ENCODE assay signal across 19 cellular contexts in the genomic region with DNA sequence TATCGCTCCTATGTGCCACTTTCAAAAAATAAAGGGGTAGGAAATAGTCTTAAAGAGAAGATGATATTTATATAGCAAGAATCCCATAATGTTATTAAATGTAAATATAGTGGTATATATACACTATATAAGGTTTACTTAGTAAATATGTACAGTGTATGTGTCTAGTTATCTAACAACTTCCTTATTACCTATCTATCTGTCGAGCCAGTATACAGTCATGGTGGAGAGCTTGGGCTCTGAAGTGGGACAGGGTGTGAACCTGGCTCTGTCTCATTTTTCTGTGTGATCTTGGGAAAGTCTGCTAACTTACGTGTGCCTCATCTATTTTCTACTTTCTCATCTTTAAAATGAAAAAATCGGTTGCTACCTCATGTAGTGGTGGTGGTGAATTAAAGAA.
"Had no signal": no experiment of that assay in that cellular context is flagged by ENCODE, and none has a peak within 500 bp of the region (broad histone marks: within the 10 kb centered on the region; RNA-seq: fewer than 3 reads in every experiment).

No MANE protein-coding gene starts in this region.

- H3K27ac ChIP-seq: esophagus squamous epithelium, gastroesophageal sphincter, left ventricle myocardium inferior, lower lobe of right lung, testis, tibial nerve had no signal

- H3K27me3 Mint-ChIP-seq: dendritic cell treated with granulocyte-macrophage colony-stimulating factor and Interleukin-4, amounts not matched to agents 40 ng/mL and 50 ng/mL, for 4 days; memory B cell; stimulated activated naive B cell treated with anti-CD40 and anti-IgM and Interleukin-4, amounts not matched to agents 10 μg/mL and 1 μg/mL and 100 μg/mL, for 72 hours; stimulated activated naive CD8-positive, alpha-beta T cell treated with anti-CD3 and anti-CD28 coated beads, Interleukin-15, amount 100 ng/mL, for 72 hours had no signal

- H3K27me3 ChIP-seq: esophagus squamous epithelium, gastroesophageal sphincter, testis, tibial nerve had no signal

- H3K4me3 Mint-ChIP-seq: dendritic cell treated with granulocyte-macrophage colony-stimulating factor and Interleukin-4, amounts not matched to agents 40 ng/mL and 50 ng/mL, for 4 days; effector memory CD8-positive, alpha-beta T cell; immature natural killer cell; memory B cell; naive thymus-derived CD8-positive, alpha-beta T cell; stimulated activated naive B cell treated with anti-CD40 and anti-IgM and Interleukin-4, amounts not matched to agents 10 μg/mL and 1 μg/mL and 100 μg/mL, for 72 hours; stimulated activated naive CD8-positive, alpha-beta T cell treated with anti-CD3 and anti-CD28 coated beads, Interleukin-15, amount 100 ng/mL, for 72 hours had no signal

- H3K9me3 Mint-ChIP-seq: dendritic cell treated with granulocyte-macrophage colony-stimulating factor and Interleukin-4, amounts not matched to agents 40 ng/mL and 50 ng/mL, for 4 days; effector memory CD8-positive, alpha-beta T cell; immature natural killer cell; memory B cell; naive thymus-derived CD8-positive, alpha-beta T cell; stimulated activated naive B cell treated with anti-CD40 and anti-IgM and Interleukin-4, amounts not matched to agents 10 μg/mL and 1 μg/mL and 100 μg/mL, for 72 hours; stimulated activated naive CD8-positive, alpha-beta T cell treated with anti-CD3 and anti-CD28 coated beads, Interleukin-15, amount 100 ng/mL, for 72 hours had no signal

- ATAC-seq: effector memory CD8-positive, alpha-beta T cell; gastroesophageal sphincter; lower lobe of right lung; naive thymus-derived CD8-positive, alpha-beta T cell; sciatic nerve; stimulated activated naive B cell treated with anti-CD40 and anti-IgM and Interleukin-4, amounts not matched to agents 10 μg/mL and 1 μg/mL and 100 μg/mL, for 72 hours; stimulated activated naive CD8-positive, alpha-beta T cell treated with anti-CD3 and anti-CD28 coated beads, Interleukin-15, amount 100 ng/mL, for 72 hours had no signal

- H3K4me3 ChIP-seq: esophagus squamous epithelium, gastroesophageal sphincter, left ventricle myocardium inferior, lower lobe of right lung, testis, tibial nerve had no signal

- FAIRE-seq: keratinocyte had no signal

- H3K27ac Mint-ChIP-seq: dendritic cell treated with granulocyte-macrophage colony-stimulating factor and Interleukin-4, amounts not matched to agents 40 ng/mL and 50 ng/mL, for 4 days; effector memory CD8-positive, alpha-beta T cell; immature natural killer cell; memory B cell; naive thymus-derived CD8-positive, alpha-beta T cell; stimulated activated naive B cell treated with anti-CD40 and anti-IgM and Interleukin-4, amounts not matched to agents 10 μg/mL and 1 μg/mL and 100 μg/mL, for 72 hours; stimulated activated naive CD8-positive, alpha-beta T cell treated with anti-CD3 and anti-CD28 coated beads, Interleukin-15, amount 100 ng/mL, for 72 hours had no signal

- H3K9me3 ChIP-seq: esophagus squamous epithelium, gastroesophageal sphincter, left ventricle myocardium inferior, lower lobe of right lung, testis, tibial nerve had no signal

- H3K4me1 ChIP-seq: gastroesophageal sphincter, left ventricle myocardium inferior, lower lobe of right lung, testis, tibial nerve had no signal

- H3K36me3 Mint-ChIP-seq: immature natural killer cell; naive thymus-derived CD8-positive, alpha-beta T cell had no signal

- H3K4me1 Mint-ChIP-seq: immature natural killer cell; memory B cell; naive thymus-derived CD8-positive, alpha-beta T cell; stimulated activated naive B cell treated with anti-CD40 and anti-IgM and Interleukin-4, amounts not matched to agents 10 μg/mL and 1 μg/mL and 100 μg/mL, for 72 hours; stimulated activated naive CD8-positive, alpha-beta T cell treated with anti-CD3 and anti-CD28 coated beads, Interleukin-15, amount 100 ng/mL, for 72 hours had no signal

- DNase-seq: effector memory CD8-positive, alpha-beta T cell; esophagus squamous epithelium; foreskin fibroblast; immature natural killer cell; left ventricle myocardium inferior; lower lobe of right lung; naive thymus-derived CD8-positive, alpha-beta T cell; posterior cingulate gyrus; stimulated activated CD4-positive, alpha-beta T cell treated with anti-CD3 and anti-CD28 coated beads, Interleukin-2, amount 100 ng/mL, for 24 hours; stimulated activated CD4-positive, alpha-beta T cell treated with anti-CD3 and anti-CD28 coated beads, Interleukin-4, amount 100 ng/mL, for 4 hours; stimulated activated naive B cell treated with anti-CD40 and anti-IgM and Interleukin-4, amounts not matched to agents 10 μg/mL and 1 μg/mL and 100 μg/mL, for 72 hours; stimulated activated naive CD8-positive, alpha-beta T cell treated with anti-CD3 and anti-CD28 coated beads, Interleukin-15, amount 100 ng/mL, for 72 hours; testis had no signal
